8 cellular contexts compared by ENCODE assay signal in genomic region chr15:40694706-40695468, GRCh38. TPM values are rescaled to one million over a fixed set of nuclear protein-coding genes. Genes with fewer than 3 reads are reported as not detected.
DNase-seq lines count a peak whose midpoint lies in the region; ATAC-seq and TF ChIP-seq lines count a peak whose summit lies in the region.

RAD51 (plus strand) TSS chr15:40695174; CDS start chr15:40698759, 3,585 bp downstream.

- no peaks in the 10 kb centered on the region for H3K9me3 ChIP-seq in PC-3 (ENCODE audit: low read length)

- peak within 1 kb of the TSS; percentile 83 for H3K4me2 ChIP-seq in PC-3 (ENCODE audit: low read length)

- H3K27me3 ChIP-seq in PC-3 (ENCODE audit: low read length), result no peaks in the 10 kb centered on the region

- H3K79me2 ChIP-seq in PC-3 (ENCODE audit: low read length), result peaks cover 33% of the 10 kb centered on the region

- H3F3A ChIP-seq in PC-3 (ENCODE audit: low read length, unreplicated experiment), result no peaks in the 10 kb centered on the region

- CTCF ChIA-PET in PC-3 (lab: Charles Lee), result interaction anchor here (0.5 to 2.9 kb wide), 5 partner anchors 45 to 208 kb away, joined by 3 to 11 read pairs (median 4); partner anchors contain the start of gene VPS18

- peak; percentile 38 for DNase-seq in DMS153 treated with DMSO at 0.1 percent for 48 hours (lab: John Stamatoyannopoulos, UW; ENCODE audit: unreplicated experiment)
- DNase-seq in Jurkat, Clone E6-1 (ENCODE audit: low read depth, low spot score), result peak; percentile 91
- peak; percentile 94 for DNase-seq in PC-3
- DNase-seq in activated T-cell treated with anti-CD3 and anti-CD28 coated beads for 48 hours (ENCODE audit: low read depth), result peak; percentile 91
- DNase-seq in epithelial cell of proximal tubule (ENCODE audit: low read depth), result peak; percentile 67
- DNase-seq in mucosa of gallbladder (ENCODE audit: low spot score), result peak; percentile 94
- peak; percentile 88 for DNase-seq in stimulated activated CD8-positive, alpha-beta memory T cell treated with anti-CD3 and anti-CD28 coated beads, Interleukin-4, amount 100 ng/mL, for 24 hours (ENCODE audit: low read depth)

- H3K36me3 ChIP-seq in PC-3 (ENCODE audit: low read depth, low read length), result peaks cover 5% of the 10 kb centered on the region; the same call in 1 of the 2 replicates

- no peaks in the 10 kb centered on the region for H3K9me2 ChIP-seq in PC-3 (replicated peaks; ENCODE audit: low read length)

- BruUV-seq in PC-3 (replicated peaks; lab: Mats Ljungman, UMichigan), result TSS peak; percentile 80

- peak within 1 kb of the TSS; percentile 79 for H2AFZ ChIP-seq in PC-3 (ENCODE audit: low read length)

- no peaks in the 10 kb centered on the region for H4K20me1 ChIP-seq in PC-3 (ENCODE audit: low read length)

- POLR2A ChIA-PET in PC-3 (lab: Charles Lee; ENCODE audit: unreplicated experiment), result interaction anchor here (0.6 to 1.3 kb wide), 4 partner anchors 11 to 236 kb away, joined by 3 to 5 read pairs (median 3); partner anchors contain the start of gene RPUSD2

- peaks cover 10% of the 10 kb centered on the region; the same call in 1 of the 2 replicates for H3K4me1 ChIP-seq in PC-3 (ENCODE audit: insufficient read depth, low read length)

- H3K9ac ChIP-seq in PC-3 (ENCODE audit: low read length), result peak within 1 kb of the TSS; percentile 90

- H3K4me3 ChIP-seq in Jurkat, Clone E6-1 (ENCODE audit: low read length), result peak within 1 kb of the TSS; percentile 91
- H3K4me3 ChIP-seq in PC-3 (ENCODE audit: low read length) (peak within 1 kb of the TSS; percentile 77), epithelial cell of proximal tubule (ENCODE audit: low read depth, low read length) (peak within 1 kb of the TSS; percentile 84)

- intact Hi-C loops in PC-3 (cut with micrococcal nuclease), result loop anchor here (1.0 to 2.0 kb wide), 3 partner anchors 16 to 106 kb away; partner anchors contain the start of gene KNL1

- TF ChIP-seq CTCF in PC-3 (conservative IDR thresholded peaks at IDR 0.05; ENCODE audit: low read depth, low read length), result no peak
- no peak for TF ChIP-seq CTCF in epithelial cell of proximal tubule (conservative IDR thresholded peaks at IDR 0.05; ENCODE audit: low read depth, low read length)

- H3K27ac ChIP-seq in PC-3 (ENCODE audit: low read length), result peak within 1 kb of the TSS; percentile 90

- ATAC-seq in GM21619 (IDR thresholded peaks at IDR 0.05; ENCODE audit: unreplicated experiment) (peak; percentile 78), PC-3 (peak; percentile 90)

RNA-seq across cellular contexts. Expression of gene RAD51, which starts in this region (rescaled TPM):
- polyA plus RNA-seq in Jurkat, Clone E6-1 (2012; ENCODE audit: insufficient read depth, insufficient read length), result 67.5 TPM
- total RNA-seq in PC-3 (2014; rRNA removed) (17.3 and 21.9 TPM in 2 replicates), epithelial cell of proximal tubule (19.5 and 20.8 TPM in 2 replicates), mucosa of gallbladder (1.3 TPM)

Comparison
In these comparisons a context has a peak if more than half of its experiments do, and no peak if none do; other contexts are left out.
1. Peak in every context shown above with its lines: DNase-seq, ATAC-seq, H3K4me3 ChIP-seq and H3K27ac ChIP-seq.
2. DNase-seq: peak in every context shown above with its lines; median percentile 94 in PC-3; 94 in mucosa of gallbladder; 91 in Jurkat, Clone E6-1; 91 in activated T-cell treated with anti-CD3 and anti-CD28 coated beads for 48 hours; 88 in stimulated activated CD8-positive, alpha-beta memory T cell treated with anti-CD3 and anti-CD28 coated beads, Interleukin-4, amount 100 ng/mL, for 24 hours; 67 in epithelial cell of proximal tubule; 38 in DMS153 treated with DMSO at 0.1 percent for 48 hours.